ENCODE assay signal across 25 cellular contexts in genomic region chr3:152209060-152209459, GRCh38. TPM values are rescaled to one million over a fixed set of nuclear protein-coding genes. Genes with fewer than 3 reads are reported as not detected.
DNase-seq lines count a peak whose midpoint lies in the region; ATAC-seq, FAIRE-seq and TF ChIP-seq lines count a peak whose summit lies in the region.
"Had no signal": no experiment of that assay in that cellular context is flagged by ENCODE, and none has a peak within 500 bp of the region (broad histone marks: within the 10 kb centered on the region; RNA-seq: fewer than 3 reads in every experiment).

No MANE protein-coding gene starts in this region.

- H3K4me3 ChIP-seq in K562 = no peak overlapping the region
- H3K4me3 ChIP-seq in sigmoid colon = no peak overlapping the region
- H3K4me3 ChIP-seq: A549, BLaER1, HAP-1, left lung, neural progenitor cell, prostate gland, smooth muscle cell had no signal

- H3K4me2 ChIP-seq in K562 (ENCODE audit: insufficient read depth, low read length) = no peak overlapping the region
- H3K4me2 ChIP-seq: A549, BLaER1, KMS-11, neural progenitor cell, smooth muscle cell had no signal

- POLR2A ChIA-PET in activated CD8-positive, alpha-beta T cell treated with anti-CD3 and anti-CD28 coated beads for 36 hours (lab: Charles Lee) = interaction anchor here (0.7 to 3.1 kb wide), 8 partner anchors 9 to 76 kb away, joined by 3 to 16 read pairs (median 4); partner anchors contain the start of gene MBNL1
- POLR2A ChIA-PET in activated CD8-positive, alpha-beta T cell treated with anti-CD3 and anti-CD28 coated beads, Interleukin-2, amount 10 ng/mL, durations not matched to agents 7 days and 5 days (lab: Charles Lee) = interaction anchor here (1.9 to 3.1 kb wide), 2 partner anchors 9 to 60 kb away, joined by 9 to 13 read pairs; partner anchors contain the start of gene MBNL1
- POLR2A ChIA-PET in K562 (lab: Yijun Ruan, JAX) = interaction anchor here (0.8 kb wide), 1 partner anchor 37 kb away, joined by 3 read pairs; no protein-coding TSS in a partner anchor

- H3K9ac ChIP-seq in K562 (ENCODE audit: insufficient read depth in 1 of 2, low read depth in 2 of 2, low read length in 2 of 2) = no peak overlapping the region
- H3K9ac ChIP-seq: BLaER1, KMS-11, neural progenitor cell had no signal

- FAIRE-seq in K562 (lab: Jason Lieb, UNC) = peak; percentile 60
- FAIRE-seq: A549, astrocyte, D721Med had no signal

- TF ChIP-seq POLR2A in K562 (conservative IDR thresholded peaks at IDR 0.05) = no peak
- TF ChIP-seq POLR2A in sigmoid colon (IDR thresholded peaks at IDR 0.05) = no peak

- H3K9me3 ChIP-seq in K562 (replicated peaks; ENCODE audit: control insufficient read depth, insufficient read depth, low read depth, low read length) = no peaks in the 10 kb centered on the region
- H3K9me3 ChIP-seq in sigmoid colon = no peaks in the 10 kb centered on the region
- H3K9me3 ChIP-seq: A549, HAP-1, left lung, prostate gland had no signal

- WGBS in K562 (ENCODE audit: insufficient coverage, low coverage, missing lambda C conversion rate) = 37% methylated on average over 2 of the region's 2 CpGs
- 86 to 90% methylated on average over 2 of the region's 2 CpGs for WGBS in sigmoid colon, 2 donors

- no TSS peak for BruUV-seq in K562 (replicated peaks; lab: Mats Ljungman, UMichigan)

- TF ChIP-seq EP300 in K562 (IDR thresholded peaks at IDR 0.05; ENCODE audit: low read length) (no peak), sigmoid colon (IDR thresholded peaks at IDR 0.05) (no peak)

- H4K20me1 ChIP-seq in K562 (replicated peaks; ENCODE audit: control insufficient read depth, insufficient read depth, low read length) = no peaks in the 10 kb centered on the region
- H4K20me1 ChIP-seq: BLaER1 had no signal

- H3K4me1 ChIP-seq in K562 (replicated peaks in 1 of 2; ENCODE audit: control insufficient read depth in 2 of 2, insufficient read depth in 2 of 2, low read length in 2 of 2) = peaks cover 0 to 13% of the 10 kb centered on the region in 2 experiments; a peak in 4 of 5 replicates
- H3K4me1 ChIP-seq in sigmoid colon = peaks cover 0 to 68% (median 35%) of the 10 kb centered on the region in 4 donors
- H3K4me1 ChIP-seq: HAP-1, neural progenitor cell, prostate gland had no signal

- no peaks in the 10 kb centered on the region for H3K27me3 Mint-ChIP-seq in activated CD8-positive, alpha-beta T cell treated with anti-CD3 and anti-CD28 coated beads for 36 hours
- H3K27me3 Mint-ChIP-seq in activated CD8-positive, alpha-beta T cell treated with anti-CD3 and anti-CD28 coated beads, Interleukin-2, amount 10 ng/mL, durations not matched to agents 7 days and 5 days (ENCODE audit: low read depth) = no peaks in the 10 kb centered on the region

- no peak for TF ChIP-seq RAD21 in K562 (CRISPR knock-in tag; conservative IDR thresholded peaks at IDR 0.05 in 1 of 2, IDR thresholded peaks at IDR 0.05 in 1 of 2)

- CTCF ChIA-PET in activated CD8-positive, alpha-beta T cell treated with anti-CD3 and anti-CD28 coated beads for 36 hours (lab: Charles Lee) = interaction anchor here (0.7 to 1.9 kb wide), 6 partner anchors 9 to 50 kb away, joined by 3 to 8 read pairs (median 4); no protein-coding TSS in a partner anchor
- CTCF ChIA-PET in activated CD8-positive, alpha-beta T cell treated with anti-CD3 and anti-CD28 coated beads, Interleukin-2, amount 10 ng/mL, durations not matched to agents 7 days and 5 days (lab: Charles Lee) = interaction anchor here (1.0 to 2.5 kb wide), 6 partner anchors 9 to 34 kb away, joined by 3 to 11 read pairs (median 4); no protein-coding TSS in a partner anchor
- CTCF ChIA-PET in K562 (lab: Yijun Ruan, JAX; ENCODE audit: low intra/inter-chr PET ratio) = no interaction called here

- H3K4me3 Mint-ChIP-seq in activated CD8-positive, alpha-beta T cell treated with anti-CD3 and anti-CD28 coated beads for 36 hours = no peak overlapping the region
- H3K4me3 Mint-ChIP-seq in activated CD8-positive, alpha-beta T cell treated with anti-CD3 and anti-CD28 coated beads, Interleukin-2, amount 10 ng/mL, durations not matched to agents 7 days and 5 days = no peak overlapping the region
- H3K4me3 Mint-ChIP-seq: neural progenitor cell had no signal

- H3K27ac ChIP-seq in K562 (ENCODE audit: extremely low read depth, low read depth, low read length) = no peak overlapping the region
- peak overlapping the region in 3 of 4 donors; percentile 54 to 87 (median 73) for H3K27ac ChIP-seq in sigmoid colon
- H3K27ac ChIP-seq: A549, BLaER1, KMS-11, left lung, neural progenitor cell, prostate gland had no signal

- peaks cover 12% of the 10 kb centered on the region for H3K9me3 Mint-ChIP-seq in activated CD8-positive, alpha-beta T cell treated with anti-CD3 and anti-CD28 coated beads for 36 hours
- H3K9me3 Mint-ChIP-seq in activated CD8-positive, alpha-beta T cell treated with anti-CD3 and anti-CD28 coated beads, Interleukin-2, amount 10 ng/mL, durations not matched to agents 7 days and 5 days (ENCODE audit: insufficient read depth) = peaks cover 4% of the 10 kb centered on the region
- H3K9me3 Mint-ChIP-seq: neural progenitor cell had no signal

- no peaks in the 10 kb centered on the region for H3K9me1 ChIP-seq in K562 (ENCODE audit: control insufficient read depth, insufficient read depth, low read length)

- peaks cover 17% of the 10 kb centered on the region for H3K36me3 Mint-ChIP-seq in activated CD8-positive, alpha-beta T cell treated with anti-CD3 and anti-CD28 coated beads for 36 hours (ENCODE audit: low read depth)
- peaks cover 12% of the 10 kb centered on the region for H3K36me3 Mint-ChIP-seq in activated CD8-positive, alpha-beta T cell treated with anti-CD3 and anti-CD28 coated beads, Interleukin-2, amount 10 ng/mL, durations not matched to agents 7 days and 5 days (ENCODE audit: low read depth)
- H3K36me3 Mint-ChIP-seq: neural progenitor cell had no signal

- intact Hi-C loops in activated CD8-positive, alpha-beta T cell treated with anti-CD3 and anti-CD28 coated beads for 36 hours (cut with micrococcal nuclease) = loop anchor here (5.0 kb wide), 1 partner anchor 33 kb away; no protein-coding TSS in a partner anchor
- intact Hi-C loops in K562 (cut with micrococcal nuclease) (no loop called here), sigmoid colon (cut with DNase I) (no loop called here)

- peak; percentile 71 for ATAC-seq in activated CD8-positive, alpha-beta T cell treated with anti-CD3 and anti-CD28 coated beads for 36 hours
- ATAC-seq in activated CD8-positive, alpha-beta T cell treated with anti-CD3 and anti-CD28 coated beads, Interleukin-2, amount 10 ng/mL, durations not matched to agents 7 days and 5 days = no peak
- no peak for ATAC-seq in K562
- ATAC-seq: A549, left lung, Right ventricle myocardium inferior had no signal

- H3K4me1 Mint-ChIP-seq in activated CD8-positive, alpha-beta T cell treated with anti-CD3 and anti-CD28 coated beads for 36 hours (ENCODE audit: low read depth) = peaks cover 71% of the 10 kb centered on the region
- peaks cover 73% of the 10 kb centered on the region for H3K4me1 Mint-ChIP-seq in activated CD8-positive, alpha-beta T cell treated with anti-CD3 and anti-CD28 coated beads, Interleukin-2, amount 10 ng/mL, durations not matched to agents 7 days and 5 days (ENCODE audit: low read depth)
- H3K4me1 Mint-ChIP-seq: neural progenitor cell had no signal

- H3K36me3 ChIP-seq in K562 (ENCODE audit: control insufficient read depth, insufficient read depth, low read length) (no peaks in the 10 kb centered on the region), sigmoid colon (no peaks in the 10 kb centered on the region)
- H3K36me3 ChIP-seq: BLaER1, HAP-1, left lung, neural progenitor cell, prostate gland had no signal

- peaks cover 7% of the 10 kb centered on the region; the same call in 2 of the 3 replicates for H3K79me2 ChIP-seq in K562 (ENCODE audit: control insufficient read depth, insufficient read depth, low read length)

- H3K27me3 ChIP-seq in K562 (ENCODE audit: control insufficient read depth in 2 of 2, insufficient read depth in 2 of 2, low read length in 2 of 2) (no peaks in the 10 kb centered on the region), sigmoid colon (no peaks in the 10 kb centered on the region)
- H3K27me3 ChIP-seq: left lung, neural progenitor cell had no signal

- peak overlapping the region; percentile 18; the same call in 1 of the 2 replicates for H2AFZ ChIP-seq in K562 (ENCODE audit: low read depth, low read length)
- H2AFZ ChIP-seq: neural progenitor cell had no signal

- peak; percentile 12 for DNase-seq in activated CD8-positive, alpha-beta T cell treated with anti-CD3 and anti-CD28 coated beads for 36 hours
- no peak for DNase-seq in activated CD8-positive, alpha-beta T cell treated with anti-CD3 and anti-CD28 coated beads, Interleukin-2, amount 10 ng/mL, durations not matched to agents 7 days and 5 days
- peak; percentile 22 for DNase-seq in NCI-H226
- no peak for DNase-seq in K562 (ENCODE audit: extremely low read depth in 1 of 4, low spot score in 3 of 4)
- no peak for DNase-seq in sigmoid colon
- DNase-seq in anterior cingulate cortex (lab: John Stamatoyannopoulos, UW) = no peak
- DNase-seq in HuH-7.5 (ENCODE audit: low spot score) = no peak
- no peak for DNase-seq in H4 (ENCODE audit: low spot score)
- DNase-seq: activated CD4-positive, alpha-beta T cell treated with anti-CD3 and anti-CD28 coated beads, Interleukin-2, amount 50 U/mL, for 4 hours; activated effector memory CD4-positive, alpha-beta T cell treated with Interleukin-2 at 50 U/mL for 16 hours; glutamatergic neuron; left lung; NCI-H1694 treated with DMSO at 0.1 percent for 48 hours; NCI-H774; stimulated activated CD4-positive, alpha-beta T cell treated with anti-CD3 and anti-CD28 coated beads, Interleukin-4, amount 100 ng/mL, for 1 hour had no signal

- TF ChIP-seq CTCF in activated CD8-positive, alpha-beta T cell treated with anti-CD3 and anti-CD28 coated beads for 36 hours (IDR thresholded peaks at IDR 0.05) = no peak
- TF ChIP-seq CTCF in K562 (IDR thresholded peaks at IDR 0.05 in 2 of 3, conservative IDR thresholded peaks at IDR 0.05 in 1 of 3; ENCODE audit: insufficient read depth in 2 of 3, low read depth in 1 of 3, low read length in 3 of 3) (no peak), sigmoid colon (IDR thresholded peaks at IDR 0.05) (no peak)

- in situ Hi-C loops in K562 (cut with MboI) = no loop called here

- peak overlapping the region; percentile 61 for H3K27ac Mint-ChIP-seq in activated CD8-positive, alpha-beta T cell treated with anti-CD3 and anti-CD28 coated beads for 36 hours
- no peak overlapping the region for H3K27ac Mint-ChIP-seq in activated CD8-positive, alpha-beta T cell treated with anti-CD3 and anti-CD28 coated beads, Interleukin-2, amount 10 ng/mL, durations not matched to agents 7 days and 5 days
- H3K27ac Mint-ChIP-seq: neural progenitor cell had no signal

RNA-seq across cellular contexts. Expression of gene MBNL1, which starts 59.7 kb away (rescaled TPM):
- total RNA-seq in activated CD8-positive, alpha-beta T cell treated with anti-CD3 and anti-CD28 coated beads for 36 hours = 100 to 1,000 TPM; 341 to 360 TPM
- total RNA-seq in activated CD8-positive, alpha-beta T cell treated with anti-CD3 and anti-CD28 coated beads, Interleukin-2, amount 10 ng/mL, durations not matched to agents 7 days and 5 days = 100 to 1,000 TPM; 469 to 504 TPM
- 337 and 524 TPM in 2 replicates for total RNA-seq in K562 (2011; cell fraction: chromatin; rRNA removed; ENCODE audit: low replicate concordance)
- 154 and 188 TPM in 2 replicates for total RNA-seq in K562 (2011; cell fraction: nucleolus; rRNA removed)
- total RNA-seq in K562 (2011; cell fraction: nucleoplasm; rRNA removed) = 277 and 417 TPM in 2 replicates
- total RNA-seq in K562 (2014; rRNA removed) (240 and 243 TPM in 2 replicates), K562 (2014; rRNA removed; fragmentation: Illumina TruSeq; extraction: Trizol) (220 and 241 TPM in 2 replicates), K562 (2015; rRNA removed; fragmentation: Illumina TruSeq; extraction: Trizol) (220 and 243 TPM in 2 replicates), K562 (2021) (217 and 231 TPM in 2 replicates), sigmoid colon (100 to 1,000 TPM; 602 to 898 (median 756) TPM)
- polyA plus RNA-seq in K562 (2011; rRNA removed) (116 and 133 TPM in 2 replicates), K562 (2014; fragmentation: Illumina TruSeq; extraction: Trizol) (202 and 221 TPM in 2 replicates), K562 (2014; fragmentation: Nextera tagmentation; extraction: Ambion mirVana) (10 to 100 TPM; 70.3 to 87.3 TPM), K562 (2014; rRNA removed) (104 and 107 TPM in 2 replicates), sigmoid colon (10 to 100 TPM; 60.5 to 74.7 (median 67.3) TPM)
- polyA plus RNA-seq in K562 (2011; cell fraction: cytosol; rRNA removed) = 101 and 150 TPM in 2 replicates
- 108 and 135 TPM in 2 replicates for polyA plus RNA-seq in K562 (2011; cell fraction: nucleus; rRNA removed)
- 74.4 and 91.9 TPM in 2 replicates for polyA plus RNA-seq in K562 (2012)
- 431 and 448 TPM in 2 replicates for polyA minus RNA-seq in K562 (2011; rRNA and poly(A)+ RNA removed)
- polyA minus RNA-seq in K562 (2011; cell fraction: cytosol; rRNA and poly(A)+ RNA removed) = 216 and 268 TPM in 2 replicates
- polyA minus RNA-seq in K562 (2011; cell fraction: nucleus; rRNA and poly(A)+ RNA removed) = 326 and 485 TPM in 2 replicates
- 87.0 and 153 TPM in 2 replicates for total RNA-seq in H4 (2014; rRNA removed; shearing (Covaris generic))

Comparison
In these comparisons a context has a peak if more than half of its experiments do, and no peak if none do; other contexts are left out.
1. DNase-seq: peak in activated CD8-positive, alpha-beta T cell treated with anti-CD3 and anti-CD28 coated beads for 36 hours (single experiment) and NCI-H226 (single experiment); none in activated CD8-positive, alpha-beta T cell treated with anti-CD3 and anti-CD28 coated beads, Interleukin-2, amount 10 ng/mL, durations not matched to agents 7 days and 5 days (single experiment), K562 (0 of 4), sigmoid colon (single experiment), anterior cingulate cortex (0 of 58), HuH-7.5 (single experiment) and H4 (single experiment).